In the genomic region with DNA sequence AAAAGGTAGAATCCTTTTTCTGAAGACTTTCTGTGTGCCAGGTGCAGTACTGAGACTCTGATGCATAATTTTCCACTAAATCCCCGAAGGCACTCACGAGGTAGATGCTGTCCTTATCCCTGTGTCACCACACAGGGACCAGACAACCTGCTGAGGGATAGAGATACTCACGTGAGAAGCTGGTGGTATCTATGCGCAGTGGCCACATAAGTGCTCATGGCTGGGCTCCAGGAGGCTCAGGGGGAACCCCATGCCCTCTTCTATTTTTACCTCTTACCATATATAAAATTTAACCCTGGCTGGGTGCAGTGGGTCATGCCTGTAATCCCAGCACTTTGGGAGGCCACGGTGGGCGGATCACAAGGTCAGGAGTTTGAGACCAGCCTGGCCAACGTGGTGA, we compare ENCODE assay signal across 1 cellular context.
TF ChIP-seq lines count a peak whose summit lies in the region.

No MANE protein-coding gene starts in this region.

TF ChIP-seq in HepG2, 621 proteins besides CTCF, POLR2A, EP300 and RAD21:
- TF ChIP-seq, protein P1, sequence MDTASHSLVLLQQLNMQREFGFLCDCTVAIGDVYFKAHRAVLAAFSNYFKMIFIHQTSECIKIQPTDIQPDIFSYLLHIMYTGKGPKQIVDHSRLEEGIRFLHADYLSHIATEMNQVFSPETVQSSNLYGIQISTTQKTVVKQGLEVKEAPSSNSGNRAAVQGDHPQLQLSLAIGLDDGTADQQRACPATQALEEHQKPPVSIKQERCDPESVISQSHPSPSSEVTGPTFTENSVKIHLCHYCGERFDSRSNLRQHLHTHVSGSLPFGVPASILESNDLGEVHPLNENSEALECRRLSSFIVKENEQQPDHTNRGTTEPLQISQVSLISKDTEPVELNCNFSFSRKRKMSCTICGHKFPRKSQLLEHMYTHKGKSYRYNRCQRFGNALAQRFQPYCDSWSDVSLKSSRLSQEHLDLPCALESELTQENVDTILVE (CRISPR knock-in tag; IDR thresholded peaks at IDR 0.05) = no peak
- TF ChIP-seq CHD4 (IDR thresholded peaks at IDR 0.05; ENCODE audit: borderline replicate concordance, low read length) = no peak
- TF ChIP-seq TOE1 (CRISPR knock-in tag; IDR thresholded peaks at IDR 0.05) = no peak
- TF ChIP-seq, protein P2, sequence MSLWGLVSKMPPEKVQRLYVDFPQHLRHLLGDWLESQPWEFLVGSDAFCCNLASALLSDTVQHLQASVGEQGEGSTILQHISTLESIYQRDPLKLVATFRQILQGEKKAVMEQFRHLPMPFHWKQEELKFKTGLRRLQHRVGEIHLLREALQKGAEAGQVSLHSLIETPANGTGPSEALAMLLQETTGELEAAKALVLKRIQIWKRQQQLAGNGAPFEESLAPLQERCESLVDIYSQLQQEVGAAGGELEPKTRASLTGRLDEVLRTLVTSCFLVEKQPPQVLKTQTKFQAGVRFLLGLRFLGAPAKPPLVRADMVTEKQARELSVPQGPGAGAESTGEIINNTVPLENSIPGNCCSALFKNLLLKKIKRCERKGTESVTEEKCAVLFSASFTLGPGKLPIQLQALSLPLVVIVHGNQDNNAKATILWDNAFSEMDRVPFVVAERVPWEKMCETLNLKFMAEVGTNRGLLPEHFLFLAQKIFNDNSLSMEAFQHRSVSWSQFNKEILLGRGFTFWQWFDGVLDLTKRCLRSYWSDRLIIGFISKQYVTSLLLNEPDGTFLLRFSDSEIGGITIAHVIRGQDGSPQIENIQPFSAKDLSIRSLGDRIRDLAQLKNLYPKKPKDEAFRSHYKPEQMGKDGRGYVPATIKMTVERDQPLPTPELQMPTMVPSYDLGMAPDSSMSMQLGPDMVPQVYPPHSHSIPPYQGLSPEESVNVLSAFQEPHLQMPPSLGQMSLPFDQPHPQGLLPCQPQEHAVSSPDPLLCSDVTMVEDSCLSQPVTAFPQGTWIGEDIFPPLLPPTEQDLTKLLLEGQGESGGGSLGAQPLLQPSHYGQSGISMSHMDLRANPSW (CRISPR knock-in tag; IDR thresholded peaks at IDR 0.05; ENCODE audit: borderline replicate concordance) = no peak
- no peak for TF ChIP-seq ZNF672 (CRISPR knock-in tag; IDR thresholded peaks at IDR 0.05)
- TF ChIP-seq, protein P3, sequence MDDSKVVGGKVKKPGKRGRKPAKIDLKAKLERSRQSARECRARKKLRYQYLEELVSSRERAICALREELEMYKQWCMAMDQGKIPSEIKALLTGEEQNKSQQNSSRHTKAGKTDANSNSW (CRISPR knock-in tag; IDR thresholded peaks at IDR 0.05; ENCODE audit: borderline replicate concordance) = no peak
- TF ChIP-seq TAF15 (IDR thresholded peaks at IDR 0.05; ENCODE audit: low read depth, low read length, poor library complexity, severe bottlenecking) = no peak
- TF ChIP-seq ZNF263 (CRISPR knock-in tag; IDR thresholded peaks at IDR 0.05) = no peak
- no peak for TF ChIP-seq SRY (CRISPR knock-in tag; IDR thresholded peaks at IDR 0.05)
- TF ChIP-seq RNF2 (conservative IDR thresholded peaks at IDR 0.05; ENCODE audit: low read depth) = no peak
